In the genomic region with DNA sequence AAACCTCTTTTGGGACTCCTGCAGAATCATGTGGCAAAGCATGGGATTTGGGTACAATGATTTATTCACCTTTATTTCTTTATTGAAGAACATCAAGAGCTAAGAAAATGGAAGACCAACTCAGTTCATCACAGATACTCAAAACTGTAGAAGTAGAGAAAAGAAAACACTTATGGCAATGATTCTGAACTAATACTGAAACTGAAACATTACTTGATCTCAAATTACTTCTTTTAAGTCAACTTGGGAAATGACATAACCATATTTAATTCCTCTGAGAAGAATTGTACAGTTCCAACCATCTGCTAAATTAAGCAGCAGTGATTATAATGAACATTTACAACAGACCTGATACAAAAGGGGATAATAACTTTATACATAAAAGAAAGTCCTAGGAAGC, we compare ENCODE assay signal across 20 cellular contexts.
DNase-seq lines count a peak whose midpoint lies in the region; ATAC-seq, FAIRE-seq and TF ChIP-seq lines count a peak whose summit lies in the region.
"Had no signal": no experiment of that assay in that cellular context is flagged by ENCODE, and none has a peak within 500 bp of the region (broad histone marks: within the 10 kb centered on the region; RNA-seq: fewer than 3 reads in every experiment).

No MANE protein-coding gene starts in this region.

- no peaks in the 10 kb centered on the region for H3K27me3 ChIP-seq in KMS-11 (ENCODE audit: insufficient read depth, low read depth)

- no peak for TF ChIP-seq EP300 in A549 (IDR thresholded peaks at IDR 0.05)

- POLR2A ChIA-PET in A549 (lab: Yijun Ruan, JAX) = no interaction called here

- no peak for TF ChIP-seq CTCF in A549 (IDR thresholded peaks at IDR 0.05)
- no peak for TF ChIP-seq CTCF in KMS-11 (conservative IDR thresholded peaks at IDR 0.05; ENCODE audit: low read depth, low read length)

- no peaks in the 10 kb centered on the region for H4K20me1 ChIP-seq in KMS-11 (ENCODE audit: insufficient read depth)

- DNase-seq in A549 (ENCODE audit: low read depth in 1 of 2, low spot score in 1 of 2) (no peak), hypothalamus (lab: John Stamatoyannopoulos, UW) (no peak), ecto neural progenitor cell (ENCODE audit: low spot score) (no peak)
- DNase-seq: activated effector memory CD4-positive, alpha-beta T cell treated with Interleukin-2 at 50 U/mL for 16 hours; activated naive CD8-positive, alpha-beta T cell treated with anti-CD3 and anti-CD28 coated beads, Interleukin-2, amount 10 ng/mL, durations not matched to agents 7 days and 5 days; cerebellar nuclear complex; COR-L47; DND-41; H7; left ventricle myocardium superior; NCI-H1417 treated with DMSO at 0.1 percent for 48 hours; NCI-H524 treated with DMSO at 0.1 percent for 48 hours; RPMI8226; substantia nigra had no signal

- H3K4me3 ChIP-seq in A549 (no peak overlapping the region), KMS-11 (IDR thresholded peaks at IDR 0.05; ENCODE audit: insufficient read depth, low read depth, low read length) (no peak overlapping the region)

- no peak overlapping the region for H3K27ac ChIP-seq in A549
- no peak overlapping the region for H3K27ac ChIP-seq in KMS-11
- H3K27ac ChIP-seq: VCaP had no signal

- CTCF ChIA-PET in A549 (lab: Yijun Ruan, JAX) = no interaction called here

- no peaks in the 10 kb centered on the region for H3K9me3 ChIP-seq in A549

- H2AFZ ChIP-seq in KMS-11 (ENCODE audit: low read depth) = no peak overlapping the region

- peak; percentile 36 for FAIRE-seq in A549 (lab: Jason Lieb, UNC)

- H3K4me1 ChIP-seq in A549 (no peaks in the 10 kb centered on the region), KMS-11 (ENCODE audit: low read depth, poor library complexity, severe bottlenecking) (peaks cover 13% of the 10 kb centered on the region)

- TF ChIP-seq RAD21 in A549 (conservative IDR thresholded peaks at IDR 0.05 in 1 of 2, IDR thresholded peaks at IDR 0.05 in 1 of 2) = no peak

- no peak overlapping the region for H3K9ac ChIP-seq in KMS-11

- no peaks in the 10 kb centered on the region for H3K79me2 ChIP-seq in KMS-11 (ENCODE audit: insufficient read depth, low read depth)

- H3K4me2 ChIP-seq in A549 (no peak overlapping the region), KMS-11 (peak overlapping the region; percentile 36)

- no peak for TF ChIP-seq POLR2A in A549 (IDR thresholded peaks at IDR 0.05; ENCODE audit: low read length)

- H3K36me3 ChIP-seq in KMS-11 (ENCODE audit: insufficient read depth) = no peaks in the 10 kb centered on the region

- ATAC-seq in A549 (no peak), GM18861 (IDR thresholded peaks at IDR 0.05; ENCODE audit: unreplicated experiment) (peak; percentile 79), HG02588 (IDR thresholded peaks at IDR 0.05; ENCODE audit: unreplicated experiment) (peak; percentile 49), HG03354 (IDR thresholded peaks at IDR 0.05; ENCODE audit: poor library complexity, severe bottlenecking, unreplicated experiment) (no peak), HG03521 (IDR thresholded peaks at IDR 0.05; ENCODE audit: unreplicated experiment) (no peak)
- ATAC-seq: left ventricle myocardium superior had no signal

TF ChIP-seq in A549, 52 proteins besides CTCF, POLR2A, EP300 and RAD21:
- TF ChIP-seq FOSB (CRISPR knock-in tag; IDR thresholded peaks at IDR 0.05) (no peak), HEYL (CRISPR knock-in tag; IDR thresholded peaks at IDR 0.05) (no peak)

Comparison
In these comparisons a context has a peak if more than half of its experiments do, and no peak if none do; other contexts are left out.
1. ATAC-seq: peak in GM18861 (single experiment) and HG02588 (single experiment); none in A549 (0 of 2), HG03354 (single experiment) and HG03521 (single experiment).